8 cellular contexts compared by ENCODE assay signal in genomic region chr4:6332042-6332668, GRCh38.
DNase-seq lines count a peak whose midpoint lies in the region; ATAC-seq and TF ChIP-seq lines count a peak whose summit lies in the region.

No MANE protein-coding gene starts in this region.

- H3K36me3 Mint-ChIP-seq in glutamatergic neuron (ENCODE audit: unreplicated experiment), result peaks cover 10% of the 10 kb centered on the region

- H3K9me3 Mint-ChIP-seq in glutamatergic neuron (ENCODE audit: unreplicated experiment), result no peaks in the 10 kb centered on the region

- no peak overlapping the region for H3K4me3 Mint-ChIP-seq in glutamatergic neuron (ENCODE audit: unreplicated experiment)

- TF ChIP-seq CTCF in AG04449 (IDR thresholded peaks at IDR 0.05; ENCODE audit: insufficient read depth, low read length, missing control alignments) (peak; percentile 78), GM06990 (IDR thresholded peaks at IDR 0.05; ENCODE audit: insufficient read depth, low read length, poor library complexity, severe bottlenecking) (peak; percentile 81), glutamatergic neuron (IDR thresholded peaks at IDR 0.05; ENCODE audit: partially characterized antibody, unreplicated experiment) (peak; percentile 91)

- DNase-seq in AG04449 (ENCODE audit: low read depth, low spot score), result no peak
- DNase-seq in GM06990 (ENCODE audit: extremely low read depth, insufficient read length), result no peak
- DNase-seq in SW 1271 (lab: John Stamatoyannopoulos, UW), result peak; percentile 6 to 16
- DNase-seq in glutamatergic neuron, result peak; percentile 81
- peak; percentile 65 for DNase-seq in stimulated activated CD8-positive, alpha-beta memory T cell treated with anti-CD3 and anti-CD28 coated beads, Interleukin-4, amount 100 ng/mL, for 48 hours
- DNase-seq in dedifferentiated amniotic fluid mesenchymal stem cell (ENCODE audit: extremely low spot score), result no peak
- DNase-seq in NOMO-1 treated with DMSO at 0.1 percent for 48 hours (lab: John Stamatoyannopoulos, UW; ENCODE audit: unreplicated experiment), result no peak

- no peaks in the 10 kb centered on the region; the same call in 1 of the 2 replicates for H3K27me3 ChIP-seq in GM06990 (replicated peaks; ENCODE audit: control insufficient read depth, insufficient read depth, low read length)

- H3K27ac Mint-ChIP-seq in glutamatergic neuron (ENCODE audit: unreplicated experiment), result no peak overlapping the region

- POLR2A ChIA-PET in AG04449 (lab: Yijun Ruan, JAX), result no interaction called here

- H3K4me3 ChIP-seq in AG04449 (ENCODE audit: low read depth, low read length), result no peak overlapping the region
- no peak overlapping the region for H3K4me3 ChIP-seq in GM06990 (replicated peaks; ENCODE audit: low read depth, low read length)

- no peaks in the 10 kb centered on the region for H3K4me1 Mint-ChIP-seq in glutamatergic neuron (ENCODE audit: low read depth, unreplicated experiment)

- CTCF ChIA-PET in AG04449 (lab: Yijun Ruan, JAX), result interaction anchor here (0.6 to 23.8 kb wide), 20 partner anchors 9 to 334 kb away, joined by 3 to 1359 read pairs (median 5); partner anchors contain the start of gene WFS1

- no peaks in the 10 kb centered on the region for H3K36me3 ChIP-seq in GM06990 (ENCODE audit: control insufficient read depth, insufficient read depth, low read length)

- no peak for ATAC-seq in HG03439 (IDR thresholded peaks at IDR 0.05; ENCODE audit: unreplicated experiment)

- H3K27me3 Mint-ChIP-seq in glutamatergic neuron (ENCODE audit: unreplicated experiment), result peaks cover 10% of the 10 kb centered on the region

Comparison
In these comparisons a context has a peak if more than half of its experiments do, and no peak if none do; other contexts are left out.
1. DNase-seq: peak in SW 1271 (2 of 2), glutamatergic neuron (single experiment) and stimulated activated CD8-positive, alpha-beta memory T cell treated with anti-CD3 and anti-CD28 coated beads, Interleukin-4, amount 100 ng/mL, for 48 hours (single experiment); none in AG04449 (single experiment), GM06990 (single experiment), dedifferentiated amniotic fluid mesenchymal stem cell (single experiment) and NOMO-1 treated with DMSO at 0.1 percent for 48 hours (single experiment).
2. Peak in every context shown above with its lines, with median percentiles within 50 percentile points of each other: CTCF ChIP-seq.